ENCODE assay signal across 1 cellular context in the genomic region with DNA sequence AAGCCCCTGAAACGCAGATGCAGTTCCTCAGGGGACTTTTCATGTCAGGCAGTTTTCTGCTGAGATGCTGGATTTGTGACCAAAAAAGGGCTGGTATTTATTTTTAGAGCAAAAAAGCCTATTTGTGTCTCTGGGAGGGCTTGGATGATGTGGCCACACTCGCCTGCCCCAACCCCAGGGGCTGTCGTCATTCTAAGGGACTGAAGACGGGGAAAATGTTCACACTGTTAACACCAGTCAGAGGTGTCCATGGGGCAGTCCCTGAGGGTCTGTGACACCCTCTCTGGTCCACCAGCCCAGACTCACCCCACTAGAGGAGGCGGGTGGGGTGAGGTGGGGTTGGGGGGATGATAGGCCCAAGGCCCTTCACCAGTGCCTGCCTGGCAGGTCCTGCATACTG.
TF ChIP-seq lines count a peak whose summit lies in the region.

No MANE protein-coding gene starts in this region.

TF ChIP-seq in liver, 16 proteins besides CTCF, POLR2A, EP300 and RAD21 (continued from another document):
- TF ChIP-seq, protein P1, sequence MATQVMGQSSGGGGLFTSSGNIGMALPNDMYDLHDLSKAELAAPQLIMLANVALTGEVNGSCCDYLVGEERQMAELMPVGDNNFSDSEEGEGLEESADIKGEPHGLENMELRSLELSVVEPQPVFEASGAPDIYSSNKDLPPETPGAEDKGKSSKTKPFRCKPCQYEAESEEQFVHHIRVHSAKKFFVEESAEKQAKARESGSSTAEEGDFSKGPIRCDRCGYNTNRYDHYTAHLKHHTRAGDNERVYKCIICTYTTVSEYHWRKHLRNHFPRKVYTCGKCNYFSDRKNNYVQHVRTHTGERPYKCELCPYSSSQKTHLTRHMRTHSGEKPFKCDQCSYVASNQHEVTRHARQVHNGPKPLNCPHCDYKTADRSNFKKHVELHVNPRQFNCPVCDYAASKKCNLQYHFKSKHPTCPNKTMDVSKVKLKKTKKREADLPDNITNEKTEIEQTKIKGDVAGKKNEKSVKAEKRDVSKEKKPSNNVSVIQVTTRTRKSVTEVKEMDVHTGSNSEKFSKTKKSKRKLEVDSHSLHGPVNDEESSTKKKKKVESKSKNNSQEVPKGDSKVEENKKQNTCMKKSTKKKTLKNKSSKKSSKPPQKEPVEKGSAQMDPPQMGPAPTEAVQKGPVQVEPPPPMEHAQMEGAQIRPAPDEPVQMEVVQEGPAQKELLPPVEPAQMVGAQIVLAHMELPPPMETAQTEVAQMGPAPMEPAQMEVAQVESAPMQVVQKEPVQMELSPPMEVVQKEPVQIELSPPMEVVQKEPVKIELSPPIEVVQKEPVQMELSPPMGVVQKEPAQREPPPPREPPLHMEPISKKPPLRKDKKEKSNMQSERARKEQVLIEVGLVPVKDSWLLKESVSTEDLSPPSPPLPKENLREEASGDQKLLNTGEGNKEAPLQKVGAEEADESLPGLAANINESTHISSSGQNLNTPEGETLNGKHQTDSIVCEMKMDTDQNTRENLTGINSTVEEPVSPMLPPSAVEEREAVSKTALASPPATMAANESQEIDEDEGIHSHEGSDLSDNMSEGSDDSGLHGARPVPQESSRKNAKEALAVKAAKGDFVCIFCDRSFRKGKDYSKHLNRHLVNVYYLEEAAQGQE (IDR thresholded peaks at IDR 0.05), result no peak
- TF ChIP-seq JUND (IDR thresholded peaks at IDR 0.05) (no peak), FOXA1 (IDR thresholded peaks at IDR 0.05) (no peak), HNF4G (IDR thresholded peaks at IDR 0.05) (no peak), FOXA2 (IDR thresholded peaks at IDR 0.05) (no peak)
- TF ChIP-seq, protein P2, sequence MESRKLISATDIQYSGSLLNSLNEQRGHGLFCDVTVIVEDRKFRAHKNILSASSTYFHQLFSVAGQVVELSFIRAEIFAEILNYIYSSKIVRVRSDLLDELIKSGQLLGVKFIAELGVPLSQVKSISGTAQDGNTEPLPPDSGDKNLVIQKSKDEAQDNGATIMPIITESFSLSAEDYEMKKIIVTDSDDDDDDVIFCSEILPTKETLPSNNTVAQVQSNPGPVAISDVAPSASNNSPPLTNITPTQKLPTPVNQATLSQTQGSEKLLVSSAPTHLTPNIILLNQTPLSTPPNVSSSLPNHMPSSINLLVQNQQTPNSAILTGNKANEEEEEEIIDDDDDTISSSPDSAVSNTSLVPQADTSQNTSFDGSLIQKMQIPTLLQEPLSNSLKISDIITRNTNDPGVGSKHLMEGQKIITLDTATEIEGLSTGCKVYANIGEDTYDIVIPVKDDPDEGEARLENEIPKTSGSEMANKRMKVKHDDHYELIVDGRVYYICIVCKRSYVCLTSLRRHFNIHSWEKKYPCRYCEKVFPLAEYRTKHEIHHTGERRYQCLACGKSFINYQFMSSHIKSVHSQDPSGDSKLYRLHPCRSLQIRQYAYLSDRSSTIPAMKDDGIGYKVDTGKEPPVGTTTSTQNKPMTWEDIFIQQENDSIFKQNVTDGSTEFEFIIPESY (IDR thresholded peaks at IDR 0.05), result no peak
